Comparison of ENCODE assay signal across 1 cellular context in genomic region chr1:20151906-20152598, GRCh38.
TF ChIP-seq lines count a peak whose summit lies in the region.

No MANE protein-coding gene starts in this region.

TF ChIP-seq in HepG2, 621 proteins besides CTCF, POLR2A, EP300 and RAD21 (continued from another document and continues in another):
- TF ChIP-seq KIAA2018 (CRISPR knock-in tag; IDR thresholded peaks at IDR 0.05; ENCODE audit: borderline replicate concordance): no peak
- TF ChIP-seq RBM22 (optimal IDR thresholded peaks at IDR 0.05; ENCODE audit: low read length): no peak
- TF ChIP-seq ATF7 (IDR thresholded peaks at IDR 0.05): no peak
- TF ChIP-seq ATF7 (CRISPR knock-in tag; IDR thresholded peaks at IDR 0.05): no peak
- TF ChIP-seq THAP9 (CRISPR knock-in tag; IDR thresholded peaks at IDR 0.05; ENCODE audit: borderline replicate concordance): no peak
- TF ChIP-seq ZNF572 (CRISPR knock-in tag; IDR thresholded peaks at IDR 0.05): no peak
- TF ChIP-seq FIP1L1 (IDR thresholded peaks at IDR 0.05; ENCODE audit: borderline replicate concordance, insufficient read depth, low read depth, low read length): no peak
- TF ChIP-seq ETV5 (CRISPR knock-in tag; IDR thresholded peaks at IDR 0.05; ENCODE audit: borderline replicate concordance): 0 out of 2 replicates have a peak, but pooled peaks have one; percentile 33
- no peak for TF ChIP-seq MXD3 (CRISPR knock-in tag; IDR thresholded peaks at IDR 0.05)
- TF ChIP-seq MIER2 (CRISPR knock-in tag; IDR thresholded peaks at IDR 0.05): peak; percentile 30; the same call in 1 of the 2 replicates
- TF ChIP-seq KLF6 (CRISPR knock-in tag; IDR thresholded peaks at IDR 0.05): no peak
- no peak for TF ChIP-seq PHF5A (CRISPR knock-in tag; IDR thresholded peaks at IDR 0.05; ENCODE audit: low read depth, unreplicated experiment)
- no peak for TF ChIP-seq PRMT3 (CRISPR knock-in tag; IDR thresholded peaks at IDR 0.05; ENCODE audit: borderline replicate concordance, low read depth)
- no peak for TF ChIP-seq ZKSCAN5 (CRISPR knock-in tag; IDR thresholded peaks at IDR 0.05)
- TF ChIP-seq ZNF333 (CRISPR knock-in tag; IDR thresholded peaks at IDR 0.05; ENCODE audit: borderline replicate concordance): no peak
- TF ChIP-seq ZNF256 (CRISPR knock-in tag; conservative IDR thresholded peaks at IDR 0.05): no peak
- TF ChIP-seq TEAD3 (CRISPR knock-in tag; optimal IDR thresholded peaks at IDR 0.05; ENCODE audit: borderline replicate concordance): peak; percentile 64
- no peak for TF ChIP-seq ZNF713 (CRISPR knock-in tag; IDR thresholded peaks at IDR 0.05)
- no peak for TF ChIP-seq TAF1 (CRISPR knock-in tag; IDR thresholded peaks at IDR 0.05)
- TF ChIP-seq SALL2 (CRISPR knock-in tag; IDR thresholded peaks at IDR 0.05): peak; percentile 67; the same call in 1 of the 2 replicates
- no peak for TF ChIP-seq JUNB (CRISPR knock-in tag; IDR thresholded peaks at IDR 0.05; ENCODE audit: borderline replicate concordance)
- TF ChIP-seq YY1 (IDR thresholded peaks at IDR 0.05; ENCODE audit: insufficient read depth, insufficient replicate concordance, low read depth, low read length): no peak
- TF ChIP-seq ZMYM2 (CRISPR knock-in tag; IDR thresholded peaks at IDR 0.05): no peak
- no peak for TF ChIP-seq MTF2 (CRISPR knock-in tag; IDR thresholded peaks at IDR 0.05; ENCODE audit: borderline replicate concordance)
- no peak for TF ChIP-seq REPIN1 (CRISPR knock-in tag; IDR thresholded peaks at IDR 0.05; ENCODE audit: borderline replicate concordance, low read depth)
- TF ChIP-seq EED (CRISPR knock-in tag; IDR thresholded peaks at IDR 0.05): no peak
- no peak for TF ChIP-seq ZNF431 (CRISPR knock-in tag; IDR thresholded peaks at IDR 0.05; ENCODE audit: borderline replicate concordance, low read depth)
- TF ChIP-seq ATF3 (CRISPR knock-in tag; IDR thresholded peaks at IDR 0.05): no peak
- 0 out of 4 replicates have a peak, but pooled peaks of 1 of the 2 experiments have one; percentile 41 for TF ChIP-seq HMGXB4 (CRISPR knock-in tag; IDR thresholded peaks at IDR 0.05; ENCODE audit: borderline replicate concordance in 1 of 2, low read depth in 1 of 2)
- TF ChIP-seq ARID5B (CRISPR knock-in tag; IDR thresholded peaks at IDR 0.05): peak; percentile 35; the same call in 1 of the 2 replicates
- no peak for TF ChIP-seq RNF219 (CRISPR knock-in tag; IDR thresholded peaks at IDR 0.05)
- no peak for TF ChIP-seq GMEB2 (CRISPR knock-in tag; IDR thresholded peaks at IDR 0.05; ENCODE audit: low read depth)
